ENCODE assay signal across 11 cellular contexts in the genomic region with DNA sequence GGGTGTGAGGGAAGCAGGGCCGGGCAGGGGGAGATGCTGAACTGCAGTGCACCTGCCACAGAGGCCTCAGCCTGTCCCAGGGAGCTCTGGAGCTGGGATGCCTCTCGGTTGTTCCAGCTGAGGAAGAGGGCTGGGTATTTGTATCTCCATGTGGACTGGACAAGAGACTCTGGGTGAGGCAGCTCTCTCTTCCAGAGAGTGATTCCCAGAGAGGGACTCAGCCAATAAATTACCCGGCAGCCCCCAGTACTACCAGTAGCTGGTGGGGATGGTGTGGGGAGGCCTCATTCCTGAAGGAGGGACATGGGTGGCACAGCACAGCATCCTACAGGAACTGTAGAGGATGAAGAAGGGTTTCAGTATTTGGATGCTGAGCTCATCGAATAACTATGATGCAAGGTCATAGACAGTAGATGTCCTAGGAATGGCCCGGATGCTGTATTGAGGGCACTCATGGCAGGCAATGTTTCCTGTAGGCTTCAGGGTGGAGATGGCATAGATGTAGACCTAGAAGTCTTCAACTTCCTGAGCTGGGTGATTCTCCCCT. TPM values are rescaled to one million over a fixed set of nuclear protein-coding genes. Genes with fewer than 3 reads are reported as not detected.
DNase-seq lines count a peak whose midpoint lies in the region; ATAC-seq and TF ChIP-seq lines count a peak whose summit lies in the region.
"Had no signal": no experiment of that assay in that cellular context is flagged by ENCODE, and none has a peak within 500 bp of the region (broad histone marks: within the 10 kb centered on the region; RNA-seq: fewer than 3 reads in every experiment).

No MANE protein-coding gene starts in this region.

- 77 to 82% methylated on average over 4 to 5 of the region's 5 CpGs for WGBS in upper lobe of left lung, 2 donors

- DNase-seq in activated T-cell treated with anti-CD3 and anti-CD28 coated beads, Interleukin-2, amount 50 U/mL, for 4 hours, result no peak
- DNase-seq in activated T-cell treated with anti-CD3 and anti-CD28 coated beads, Interleukin-2, amount 50 U/mL, for 1 hour, result no peak
- DNase-seq in T-cell (no peak), upper lobe of left lung (no peak), NCI-H82 (lab: John Stamatoyannopoulos, UW) (no peak), A673 (ENCODE audit: low spot score) (no peak)
- DNase-seq: amniotic stem cell, gastrocnemius medialis had no signal

- ATAC-seq in activated T-cell treated with anti-CD3 and anti-CD28 coated beads, Interleukin-2, amount 50 U/mL, for 4 hours, result no peak
- ATAC-seq in T-cell (replicated peaks in 1 of 4) (no peak), upper lobe of left lung (ENCODE audit: low FRiP score in 2 of 2) (peak; percentile 12 to 44), HG02870 (IDR thresholded peaks at IDR 0.05; ENCODE audit: unreplicated experiment) (no peak)

- no peak for TF ChIP-seq POLR2A in upper lobe of left lung (IDR thresholded peaks at IDR 0.05)

- H3K27me3 Mint-ChIP-seq in activated T-cell treated with anti-CD3 and anti-CD28 coated beads, Interleukin-2, amount 50 U/mL, for 4 hours (ENCODE audit: low read depth), result no peaks in the 10 kb centered on the region
- no peaks in the 10 kb centered on the region for H3K27me3 Mint-ChIP-seq in T-cell

- no peaks in the 10 kb centered on the region for H3K27me3 ChIP-seq in layer of hippocampus (ENCODE audit: control insufficient read depth, insufficient read depth, low read length)
- no peaks in the 10 kb centered on the region for H3K27me3 ChIP-seq in upper lobe of left lung
- no peaks in the 10 kb centered on the region for H3K27me3 ChIP-seq in A673 (replicated peaks; ENCODE audit: insufficient read depth, low read depth, low read length, poor library complexity)
- H3K27me3 ChIP-seq: gastrocnemius medialis had no signal

- intact Hi-C loops in A673 (cut with micrococcal nuclease; ENCODE audit: unreplicated experiment), result no loop called here

- no peaks in the 10 kb centered on the region for H3K36me3 ChIP-seq in upper lobe of left lung
- H3K36me3 ChIP-seq in A673 (ENCODE audit: insufficient read depth, low read length, poor library complexity, severe bottlenecking), result no peaks in the 10 kb centered on the region
- H3K36me3 ChIP-seq: gastrocnemius medialis had no signal

- no peak for TF ChIP-seq EP300 in upper lobe of left lung (IDR thresholded peaks at IDR 0.05)

- H3K9me3 ChIP-seq in upper lobe of left lung (no peaks in the 10 kb centered on the region), A673 (ENCODE audit: low read depth, low read length, poor library complexity, severe bottlenecking) (no peaks in the 10 kb centered on the region)
- H3K9me3 ChIP-seq: gastrocnemius medialis had no signal

- POLR2A ChIA-PET in T-cell (lab: Charles Lee) (interaction anchor here in 1 of 2 donors (0.6 kb wide), 1 partner anchor 117 kb away, joined by 6 read pairs; no protein-coding TSS in a partner anchor), A673 (lab: Charles Lee; ENCODE audit: low non-redundant PET) (no interaction called here)

- CTCF ChIA-PET in T-cell (lab: Charles Lee) (interaction anchor here (1.1 to 2.6 kb wide), 3 partner anchors 11 to 203 kb away, joined by 3 to 13 read pairs (median 6); no protein-coding TSS in a partner anchor), A673 (lab: Charles Lee) (interaction anchor here (1.3 kb wide), 1 partner anchor 11 kb away, joined by 6 read pairs; no protein-coding TSS in a partner anchor)

- peak overlapping the region; percentile 38 for H3K27ac ChIP-seq in layer of hippocampus (ENCODE audit: low read depth, low read length)
- peak overlapping the region; percentile 39 to 87 (median 60) for H3K27ac ChIP-seq in upper lobe of left lung
- no peak overlapping the region for H3K27ac ChIP-seq in A673 (ENCODE audit: low read depth, low read length, poor library complexity, severe bottlenecking)
- H3K27ac ChIP-seq: gastrocnemius medialis had no signal

- H3K4me1 Mint-ChIP-seq in activated T-cell treated with anti-CD3 and anti-CD28 coated beads, Interleukin-2, amount 50 U/mL, for 4 hours (ENCODE audit: low read depth), result peaks cover 17% of the 10 kb centered on the region
- peaks cover 13 to 29% (median 21%) of the 10 kb centered on the region in 3 donors for H3K4me1 Mint-ChIP-seq in T-cell

- H3K36me3 Mint-ChIP-seq in activated T-cell treated with anti-CD3 and anti-CD28 coated beads, Interleukin-2, amount 50 U/mL, for 4 hours (ENCODE audit: insufficient read depth), result no peaks in the 10 kb centered on the region
- no peaks in the 10 kb centered on the region for H3K36me3 Mint-ChIP-seq in T-cell

- no TSS peak for BruUV-seq in A673 (replicated peaks; lab: Mats Ljungman, UMichigan)

- TF ChIP-seq CTCF in upper lobe of left lung (IDR thresholded peaks at IDR 0.05), result no peak
- TF ChIP-seq CTCF in A673 (conservative IDR thresholded peaks at IDR 0.05; ENCODE audit: low read depth, low read length), result no peak

- no peaks in the 10 kb centered on the region for H3K9me3 Mint-ChIP-seq in activated T-cell treated with anti-CD3 and anti-CD28 coated beads, Interleukin-2, amount 50 U/mL, for 4 hours
- H3K9me3 Mint-ChIP-seq in T-cell, result no peaks in the 10 kb centered on the region

- H3K4me1 ChIP-seq in upper lobe of left lung (no peaks in the 10 kb centered on the region), A673 (ENCODE audit: insufficient read depth, low read length, poor library complexity, severe bottlenecking) (no peaks in the 10 kb centered on the region)
- H3K4me1 ChIP-seq: gastrocnemius medialis had no signal

- H3K4me3 Mint-ChIP-seq in activated T-cell treated with anti-CD3 and anti-CD28 coated beads, Interleukin-2, amount 50 U/mL, for 4 hours, result peak overlapping the region; percentile 71
- peak overlapping the region in 2 of 3 donors; percentile 49 to 76 for H3K4me3 Mint-ChIP-seq in T-cell

- H3K4me3 ChIP-seq in upper lobe of left lung (peak overlapping the region; percentile 7 to 54 (median 40)), A673 (ENCODE audit: low read depth, low read length, poor library complexity, severe bottlenecking) (no peak overlapping the region)

- peak overlapping the region; percentile 72 to 81 for H3K27ac Mint-ChIP-seq in T-cell

RNA-seq across cellular contexts. Expression of gene FGD2, which starts 1.4 kb away (rescaled TPM):
- 1 to 10 TPM in 2 of 3 donors, under 1 TPM in 1; 0.87 to 1.5 (median 1.1) TPM for total RNA-seq in activated T-cell treated with anti-CD3 and anti-CD28 coated beads, Interleukin-2, amount 50 U/mL, for 4 hours
- 10 to 100 TPM in 1 of 5 donors, 1 to 10 TPM in 4; 2.8 to 11.1 (median 3.3) TPM for total RNA-seq in T-cell
- 100 to 1,000 TPM in 3 of 6 donors, 10 to 100 TPM in 3; 50.8 to 204 (median 92.3) TPM for total RNA-seq in upper lobe of left lung
- total RNA-seq in A673 (2021), result not detected in 2 replicates
- total RNA-seq: H4 had no signal

RNA-seq across cellular contexts. Expression of gene MTCH1, which starts 20.9 kb away (rescaled TPM):
- 100 to 1,000 TPM; 100 to 104 (median 104) TPM for total RNA-seq in activated T-cell treated with anti-CD3 and anti-CD28 coated beads, Interleukin-2, amount 50 U/mL, for 4 hours
- total RNA-seq in T-cell (100 to 1,000 TPM; 146 to 185 (median 160) TPM), upper lobe of left lung (100 to 1,000 TPM; 184 to 283 (median 219) TPM), A673 (2021) (219 and 242 TPM in 2 replicates)

RNA-seq across cellular contexts. Expression of gene PI16, which starts 52.3 kb away (rescaled TPM):
- total RNA-seq in activated T-cell treated with anti-CD3 and anti-CD28 coated beads, Interleukin-2, amount 50 U/mL, for 4 hours, result not detected
- total RNA-seq in T-cell (10 to 100 TPM in 1 of 5 donors, 1 to 10 TPM in 4; 3.5 to 27.6 (median 7.8) TPM), upper lobe of left lung (10 to 100 TPM in 1 of 6 donors, 1 to 10 TPM in 3, under 1 TPM in 1, not detected in 1; 0.44 to 78.9 (median 4.7) TPM), A673 (2021) (not detected in 2 replicates)
- total RNA-seq: H4 had no signal

Comparison
In these comparisons a context has a peak if more than half of its experiments do, and no peak if none do; other contexts are left out.
1. ATAC-seq: peak in upper lobe of left lung (2 of 2); none in activated T-cell treated with anti-CD3 and anti-CD28 coated beads, Interleukin-2, amount 50 U/mL, for 4 hours (0 of 2), T-cell (0 of 4) and HG02870 (single experiment).
2. RNA of gene FGD2, which starts 1.4 kb away (total RNA-seq): 50.8 to 204 TPM in upper lobe of left lung; 2.8 to 11.1 TPM in T-cell, 0.87 to 1.5 TPM in activated T-cell treated with anti-CD3 and anti-CD28 coated beads, Interleukin-2, amount 50 U/mL, for 4 hours and not detected in A673; every median in the first group is over 4 times any median in the second.